Comparison of ENCODE assay signal across 6 cellular contexts in the genomic region with DNA sequence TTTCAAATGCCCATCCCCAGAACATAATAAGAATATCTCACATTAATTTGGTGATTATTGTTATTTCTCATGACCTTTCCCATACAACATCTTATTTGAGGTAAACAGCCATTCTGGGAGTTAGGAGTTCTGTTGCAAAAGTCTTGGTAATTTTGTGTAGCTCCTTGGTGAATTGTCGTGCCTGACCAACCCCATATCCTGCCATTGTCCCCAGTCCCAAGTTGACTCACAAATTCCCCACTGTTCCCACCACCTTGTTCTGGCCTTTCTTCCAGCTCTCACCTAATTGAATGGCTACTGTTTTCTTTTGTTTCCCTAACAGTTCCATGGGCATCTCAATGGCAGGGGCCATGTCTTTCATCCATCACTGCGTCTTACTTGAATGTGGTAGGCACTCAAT. TPM values are rescaled to one million over a fixed set of nuclear protein-coding genes. Genes with fewer than 3 reads are reported as not detected.
"Had no signal": no experiment of that assay in that cellular context is flagged by ENCODE, and none has a peak within 500 bp of the region (broad histone marks: within the 10 kb centered on the region; RNA-seq: fewer than 3 reads in every experiment).

No MANE protein-coding gene starts in this region.

- DNase-seq: H9, HCEC 1CT, IMR-90 had no signal

- H3K4me3 Mint-ChIP-seq: GM23338, H9 had no signal

- ATAC-seq: GM23338 had no signal

- H3K27ac Mint-ChIP-seq: GM23338, H9 had no signal

- H3K4me1 Mint-ChIP-seq: GM23338, H9 had no signal

- H3K9me3 Mint-ChIP-seq: GM23338 had no signal

RNA-seq across cellular contexts. Expression of gene MTNR1B, which starts 8.0 kb away (rescaled TPM):
- total RNA-seq: GM23338, H1, H9, HT-29 had no signal
